In the genomic region with DNA sequence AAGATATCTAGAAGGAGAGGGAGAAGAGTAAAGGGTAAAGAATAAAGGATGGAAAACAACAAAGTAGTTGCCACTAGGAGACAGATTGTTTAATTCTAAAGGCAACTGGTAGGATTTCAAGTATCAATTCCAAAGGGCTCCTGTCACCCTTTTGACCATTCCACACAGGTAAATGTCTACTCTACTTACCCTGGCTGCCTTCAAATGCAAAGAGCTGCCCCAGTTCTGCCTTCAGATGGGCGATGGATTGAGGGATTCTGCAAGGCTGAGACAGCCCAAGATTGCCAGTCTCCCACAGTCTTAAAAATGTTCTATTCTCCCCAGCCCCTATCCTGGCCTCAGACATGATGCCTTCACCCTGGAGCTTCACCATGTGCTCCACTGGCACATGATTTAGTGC, we compare ENCODE assay signal across 39 cellular contexts. TPM values are rescaled to one million over a fixed set of nuclear protein-coding genes. Genes with fewer than 3 reads are reported as not detected.
"Had no signal": no experiment of that assay in that cellular context is flagged by ENCODE, and none has a peak within 500 bp of the region (broad histone marks: within the 10 kb centered on the region; RNA-seq: fewer than 3 reads in every experiment).

No MANE protein-coding gene starts in this region.

- H3K27me3 Mint-ChIP-seq: activated naive CD4-positive, alpha-beta T cell treated with anti-CD3 and anti-CD28 coated beads, Interleukin-2, amount 50 U/mL, for 24 hours; activated naive CD8-positive, alpha-beta T cell; activated naive CD8-positive, alpha-beta T cell treated with anti-CD3 and anti-CD28 coated beads for 36 hours; activated naive CD8-positive, alpha-beta T cell treated with anti-CD3 and anti-CD28 coated beads, Interleukin-2, amount 50 U/mL, for 24 hours; activated T-cell treated with anti-CD3 and anti-CD28 coated beads, Interleukin-2, amount 50 U/mL, for 24 hours had no signal

- H3K4me3 Mint-ChIP-seq: activated naive CD4-positive, alpha-beta T cell treated with anti-CD3 and anti-CD28 coated beads for 36 hours; activated naive CD4-positive, alpha-beta T cell treated with anti-CD3 and anti-CD28 coated beads, Interleukin-2, amount 10 ng/mL, durations not matched to agents 7 days and 5 days; activated naive CD4-positive, alpha-beta T cell treated with anti-CD3 and anti-CD28 coated beads, Interleukin-2, amount 50 U/mL, for 24 hours; activated naive CD8-positive, alpha-beta T cell; activated naive CD8-positive, alpha-beta T cell treated with anti-CD3 and anti-CD28 coated beads for 36 hours; activated naive CD8-positive, alpha-beta T cell treated with anti-CD3 and anti-CD28 coated beads, Interleukin-2, amount 10 ng/mL, durations not matched to agents 7 days and 5 days; activated naive CD8-positive, alpha-beta T cell treated with anti-CD3 and anti-CD28 coated beads, Interleukin-2, amount 50 U/mL, for 24 hours; activated T-cell treated with anti-CD3 and anti-CD28 coated beads, Interleukin-2, amount 50 U/mL, for 24 hours; activated T-cell treated with anti-CD3 and anti-CD28 coated beads, Interleukin-2, amount 50 U/mL, for 4 hours; activated T-cell treated with anti-CD3 and anti-CD28 coated beads, Interleukin-2, amount 50 U/mL, for 72 hours; activated T-helper 1 cell treated with anti-CD3 and anti-CD28 coated beads, Interleukin-12 subunit alpha, Interleukin-12 subunit beta, Interleukin-2, Interleukin-4 antibody, amounts not matched to agents 30 ng/mL and 10 ng/mL and 1 ng/mL, durations not matched to agents 14 hours and 24 hours and 36 hours; activated T-helper 17 cell treated with anti-CD3 and anti-CD28 coated beads, Interleukin-2, amount 50 U/mL, for 72 hours; brain; central memory CD8-positive, alpha-beta T cell had no signal

- H3K36me3 Mint-ChIP-seq: activated naive CD4-positive, alpha-beta T cell treated with anti-CD3 and anti-CD28 coated beads, Interleukin-2, amount 10 ng/mL, durations not matched to agents 7 days and 5 days; activated naive CD4-positive, alpha-beta T cell treated with anti-CD3 and anti-CD28 coated beads, Interleukin-2, amount 50 U/mL, for 72 hours; activated naive CD8-positive, alpha-beta T cell; activated naive CD8-positive, alpha-beta T cell treated with anti-CD3 and anti-CD28 coated beads for 36 hours; activated naive CD8-positive, alpha-beta T cell treated with anti-CD3 and anti-CD28 coated beads, Interleukin-2, amount 10 ng/mL, durations not matched to agents 7 days and 5 days; brain had no signal

- H3K27me3 ChIP-seq: ascending aorta, body of pancreas, brain microvascular endothelial cell, breast epithelium, cardiac muscle cell had no signal

- H3K4me1 ChIP-seq: adrenal gland, ascending aorta, body of pancreas, breast epithelium had no signal

- H3K27ac ChIP-seq: adrenal gland, ascending aorta, body of pancreas, brain microvascular endothelial cell, breast epithelium, cardiac muscle cell had no signal

- H3K9me3 ChIP-seq: adrenal gland, ascending aorta, body of pancreas had no signal

- H3K9me3 Mint-ChIP-seq: activated naive CD4-positive, alpha-beta T cell treated with anti-CD3 and anti-CD28 coated beads, Interleukin-2, amount 50 U/mL, for 24 hours; activated T-cell treated with anti-CD3 and anti-CD28 coated beads, Interleukin-2, amount 50 U/mL, for 4 hours; activated T-helper 17 cell treated with anti-CD3 and anti-CD28 coated beads, Interleukin-2, amount 50 U/mL, for 72 hours; central memory CD8-positive, alpha-beta T cell had no signal

- H3K27ac Mint-ChIP-seq: activated naive CD4-positive, alpha-beta T cell treated with anti-CD3 and anti-CD28 coated beads for 36 hours; activated naive CD4-positive, alpha-beta T cell treated with anti-CD3 and anti-CD28 coated beads, Interleukin-2, amount 10 ng/mL, durations not matched to agents 7 days and 5 days; activated naive CD4-positive, alpha-beta T cell treated with anti-CD3 and anti-CD28 coated beads, Interleukin-2, amount 50 U/mL, for 72 hours; activated naive CD8-positive, alpha-beta T cell; activated naive CD8-positive, alpha-beta T cell treated with anti-CD3 and anti-CD28 coated beads for 36 hours; activated naive CD8-positive, alpha-beta T cell treated with anti-CD3 and anti-CD28 coated beads, Interleukin-2, amount 10 ng/mL, durations not matched to agents 7 days and 5 days; activated naive CD8-positive, alpha-beta T cell treated with anti-CD3 and anti-CD28 coated beads, Interleukin-2, amount 50 U/mL, for 24 hours; activated T-cell treated with anti-CD3 and anti-CD28 coated beads, Interleukin-2, amount 50 U/mL, for 24 hours; activated T-cell treated with anti-CD3 and anti-CD28 coated beads, Interleukin-2, amount 50 U/mL, for 72 hours; activated T-helper 1 cell treated with anti-CD3 and anti-CD28 coated beads, Interleukin-12 subunit alpha, Interleukin-12 subunit beta, Interleukin-2, Interleukin-4 antibody, amounts not matched to agents 30 ng/mL and 10 ng/mL and 1 ng/mL, durations not matched to agents 14 hours and 24 hours and 36 hours; activated T-helper 17 cell treated with anti-CD3 and anti-CD28 coated beads, Interleukin-2, amount 50 U/mL, for 72 hours; activated T-helper 2 cell treated with anti-CD3 and anti-CD28 coated beads, Interferon-gamma antibody, Interleukin-2, Interleukin-4, amounts not matched to agents 10 μg/mL and 5 μg/mL and 100 μg/mL, durations not matched to agents 14 hours and 24 hours and 36 hours; brain had no signal

- H3K4me1 Mint-ChIP-seq: activated naive CD4-positive, alpha-beta T cell treated with anti-CD3 and anti-CD28 coated beads, Interleukin-2, amount 10 ng/mL, durations not matched to agents 7 days and 5 days; activated naive CD4-positive, alpha-beta T cell treated with anti-CD3 and anti-CD28 coated beads, Interleukin-2, amount 50 U/mL, for 24 hours; activated naive CD8-positive, alpha-beta T cell treated with anti-CD3 and anti-CD28 coated beads for 36 hours; activated naive CD8-positive, alpha-beta T cell treated with anti-CD3 and anti-CD28 coated beads, Interleukin-2, amount 10 ng/mL, durations not matched to agents 7 days and 5 days; activated naive CD8-positive, alpha-beta T cell treated with anti-CD3 and anti-CD28 coated beads, Interleukin-2, amount 50 U/mL, for 24 hours; activated T-helper 17 cell treated with anti-CD3 and anti-CD28 coated beads, Interleukin-2, amount 50 U/mL, for 72 hours; brain; central memory CD8-positive, alpha-beta T cell had no signal

- DNase-seq: activated effector memory CD4-positive, alpha-beta T cell treated with anti-CD3 and anti-CD28 coated beads, Interleukin-2, amount 50 U/mL, for 16 hours; activated effector memory CD4-positive, alpha-beta T cell treated with Interleukin-2 at 50 U/mL for 16 hours; activated gamma-delta T cell; activated gamma-delta T cell treated with Interleukin-2 at 50 U/mL for 16 hours; activated naive CD4-positive, alpha-beta T cell; activated naive CD4-positive, alpha-beta T cell treated with anti-CD3 and anti-CD28 coated beads for 36 hours; activated naive CD4-positive, alpha-beta T cell treated with anti-CD3 and anti-CD28 coated beads, Interleukin-2, amount 10 ng/mL, durations not matched to agents 7 days and 5 days; activated naive CD4-positive, alpha-beta T cell treated with anti-CD3 and anti-CD28 coated beads, Interleukin-2, amount 50 U/mL, for 16 hours; activated naive CD4-positive, alpha-beta T cell treated with Interleukin-2 at 50 U/mL for 16 hours; activated naive CD8-positive, alpha-beta T cell treated with anti-CD3 and anti-CD28 coated beads for 36 hours; activated naive CD8-positive, alpha-beta T cell treated with anti-CD3 and anti-CD28 coated beads, Interleukin-2, amount 10 ng/mL, durations not matched to agents 7 days and 5 days; activated naive CD8-positive, alpha-beta T cell treated with anti-CD3 and anti-CD28 coated beads, Interleukin-2, amount 50 U/mL, for 24 hours; activated T-cell treated with anti-CD3 and anti-CD28 coated beads, Interleukin-2, amount 50 U/mL, for 1 hour; activated T-cell treated with anti-CD3 and anti-CD28 coated beads, Interleukin-2, amount 50 U/mL, for 24 hours; activated T-cell treated with anti-CD3 and anti-CD28 coated beads, Interleukin-2, amount 50 U/mL, for 4 hours; activated T-cell treated with anti-CD3 and anti-CD28 coated beads, Interleukin-2, amount 50 U/mL, for 48 hours; activated T-cell treated with anti-CD3 and anti-CD28 coated beads, Interleukin-2, amount 50 U/mL, for 72 hours; adrenal gland; amniotic stem cell; amygdala; anterior cingulate cortex; aorta; body of pancreas; brain microvascular endothelial cell; caudate nucleus; central memory CD4-positive, alpha-beta T cell; cerebellar nuclear complex had no signal

- H3K4me3 ChIP-seq: adrenal gland, ascending aorta, body of pancreas, breast epithelium, cardiac muscle cell had no signal

- H3K36me3 ChIP-seq: adrenal gland, ascending aorta, brain microvascular endothelial cell, breast epithelium, cardiac muscle cell had no signal

RNA-seq across cellular contexts. Expression of a gene that starts 11.4 kb away (rescaled TPM):
- polyA plus RNA-seq: adipose tissue, adrenal gland, aorta, cardiac muscle cell had no signal

RNA-seq across cellular contexts. Expression of a gene that starts 30.2 kb away (rescaled TPM):
- polyA plus RNA-seq: adipose tissue, adrenal gland, aorta, cardiac muscle cell had no signal

RNA-seq across cellular contexts. Expression of a gene that starts 48.2 kb away (rescaled TPM):
- polyA plus RNA-seq: cardiac muscle cell had no signal
